1 cellular context compared by ENCODE assay signal in the genomic region with DNA sequence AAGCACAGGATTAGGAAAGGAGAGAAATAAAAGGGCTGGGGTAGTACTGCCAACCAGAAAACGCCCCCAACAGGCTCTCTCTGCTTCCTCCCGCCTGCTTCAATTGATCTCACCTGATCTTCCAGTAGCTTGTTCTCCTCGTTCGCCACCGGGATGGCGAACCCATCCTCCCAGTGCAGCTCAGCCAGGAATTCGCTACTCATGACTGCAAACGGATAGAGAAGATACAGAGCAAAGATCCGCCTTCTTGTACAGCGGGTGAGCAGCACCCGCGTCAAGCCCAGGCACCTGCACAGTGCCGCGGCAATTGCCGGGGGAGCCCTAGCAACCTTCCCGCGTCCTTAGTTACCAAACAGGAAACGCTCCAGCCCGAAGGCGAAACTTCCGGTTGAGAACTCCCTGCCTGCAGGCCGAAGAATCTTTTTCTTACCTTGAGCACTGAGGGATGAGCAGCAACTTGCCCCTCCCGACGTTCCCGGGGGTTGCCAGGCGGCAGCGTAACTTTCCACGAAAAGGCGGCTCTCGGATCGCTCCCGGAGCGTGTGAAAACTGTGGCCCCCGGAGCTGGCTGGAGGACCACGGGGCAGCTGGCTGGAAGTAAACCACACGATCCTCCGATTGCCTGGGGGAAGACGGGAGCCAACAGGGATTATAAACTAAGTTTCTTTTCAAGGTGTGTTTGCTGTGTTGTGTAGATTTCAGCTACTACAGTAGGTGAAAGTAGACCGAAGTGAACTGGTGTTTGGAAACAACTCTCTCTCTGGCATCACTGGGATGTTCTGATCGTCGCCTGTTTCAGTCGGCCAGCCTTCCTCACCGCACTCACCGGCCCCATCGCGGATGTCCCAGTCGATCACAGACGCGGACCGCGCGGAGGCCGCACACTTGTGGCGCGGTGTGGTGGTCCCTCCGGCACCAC.
TF ChIP-seq lines count a peak whose summit lies in the region.

A gene (minus strand): TSS at position 312 of the 919 bp plus-strand sequence. CDS start 109 bp downstream, at position 203.

TF ChIP-seq in WTC11, 78 proteins besides CTCF, POLR2A, EP300 and RAD21 (continued from another document):
- TF ChIP-seq, protein P1, sequence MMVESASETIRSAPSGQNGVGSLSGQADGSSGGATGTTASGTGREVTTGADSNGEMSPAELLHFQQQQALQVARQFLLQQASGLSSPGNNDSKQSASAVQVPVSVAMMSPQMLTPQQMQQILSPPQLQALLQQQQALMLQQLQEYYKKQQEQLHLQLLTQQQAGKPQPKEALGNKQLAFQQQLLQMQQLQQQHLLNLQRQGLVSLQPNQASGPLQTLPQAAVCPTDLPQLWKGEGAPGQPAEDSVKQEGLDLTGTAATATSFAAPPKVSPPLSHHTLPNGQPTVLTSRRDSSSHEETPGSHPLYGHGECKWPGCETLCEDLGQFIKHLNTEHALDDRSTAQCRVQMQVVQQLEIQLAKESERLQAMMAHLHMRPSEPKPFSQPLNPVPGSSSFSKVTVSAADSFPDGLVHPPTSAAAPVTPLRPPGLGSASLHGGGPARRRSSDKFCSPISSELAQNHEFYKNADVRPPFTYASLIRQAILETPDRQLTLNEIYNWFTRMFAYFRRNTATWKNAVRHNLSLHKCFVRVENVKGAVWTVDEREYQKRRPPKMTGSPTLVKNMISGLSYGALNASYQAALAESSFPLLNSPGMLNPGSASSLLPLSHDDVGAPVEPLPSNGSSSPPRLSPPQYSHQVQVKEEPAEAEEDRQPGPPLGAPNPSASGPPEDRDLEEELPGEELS (CRISPR knock-in tag; IDR thresholded peaks at IDR 0.05), result peak; percentile 43; the same call in 1 of the 2 replicates
- TF ChIP-seq, protein P2, sequence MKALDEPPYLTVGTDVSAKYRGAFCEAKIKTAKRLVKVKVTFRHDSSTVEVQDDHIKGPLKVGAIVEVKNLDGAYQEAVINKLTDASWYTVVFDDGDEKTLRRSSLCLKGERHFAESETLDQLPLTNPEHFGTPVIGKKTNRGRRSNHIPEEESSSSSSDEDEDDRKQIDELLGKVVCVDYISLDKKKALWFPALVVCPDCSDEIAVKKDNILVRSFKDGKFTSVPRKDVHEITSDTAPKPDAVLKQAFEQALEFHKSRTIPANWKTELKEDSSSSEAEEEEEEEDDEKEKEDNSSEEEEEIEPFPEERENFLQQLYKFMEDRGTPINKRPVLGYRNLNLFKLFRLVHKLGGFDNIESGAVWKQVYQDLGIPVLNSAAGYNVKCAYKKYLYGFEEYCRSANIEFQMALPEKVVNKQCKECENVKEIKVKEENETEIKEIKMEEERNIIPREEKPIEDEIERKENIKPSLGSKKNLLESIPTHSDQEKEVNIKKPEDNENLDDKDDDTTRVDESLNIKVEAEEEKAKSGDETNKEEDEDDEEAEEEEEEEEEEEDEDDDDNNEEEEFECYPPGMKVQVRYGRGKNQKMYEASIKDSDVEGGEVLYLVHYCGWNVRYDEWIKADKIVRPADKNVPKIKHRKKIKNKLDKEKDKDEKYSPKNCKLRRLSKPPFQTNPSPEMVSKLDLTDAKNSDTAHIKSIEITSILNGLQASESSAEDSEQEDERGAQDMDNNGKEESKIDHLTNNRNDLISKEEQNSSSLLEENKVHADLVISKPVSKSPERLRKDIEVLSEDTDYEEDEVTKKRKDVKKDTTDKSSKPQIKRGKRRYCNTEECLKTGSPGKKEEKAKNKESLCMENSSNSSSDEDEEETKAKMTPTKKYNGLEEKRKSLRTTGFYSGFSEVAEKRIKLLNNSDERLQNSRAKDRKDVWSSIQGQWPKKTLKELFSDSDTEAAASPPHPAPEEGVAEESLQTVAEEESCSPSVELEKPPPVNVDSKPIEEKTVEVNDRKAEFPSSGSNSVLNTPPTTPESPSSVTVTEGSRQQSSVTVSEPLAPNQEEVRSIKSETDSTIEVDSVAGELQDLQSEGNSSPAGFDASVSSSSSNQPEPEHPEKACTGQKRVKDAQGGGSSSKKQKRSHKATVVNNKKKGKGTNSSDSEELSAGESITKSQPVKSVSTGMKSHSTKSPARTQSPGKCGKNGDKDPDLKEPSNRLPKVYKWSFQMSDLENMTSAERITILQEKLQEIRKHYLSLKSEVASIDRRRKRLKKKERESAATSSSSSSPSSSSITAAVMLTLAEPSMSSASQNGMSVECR (CRISPR knock-in tag; IDR thresholded peaks at IDR 0.05; ENCODE audit: borderline replicate concordance), result peak; percentile 40; the same call in 1 of the 2 replicates
- TF ChIP-seq GRHL2 (CRISPR knock-in tag; IDR thresholded peaks at IDR 0.05; ENCODE audit: insufficient replicate concordance, severe bottlenecking) (no peak), NFYB (CRISPR knock-in tag; conservative IDR thresholded peaks at IDR 0.05; ENCODE audit: low read depth) (no peak), OVOL2 (CRISPR knock-in tag; IDR thresholded peaks at IDR 0.05; ENCODE audit: borderline replicate concordance) (no peak), KAT7 (CRISPR knock-in tag; IDR thresholded peaks at IDR 0.05; ENCODE audit: borderline replicate concordance) (peak; percentile 60; the same call in 1 of the 2 replicates), ZNF317 (CRISPR knock-in tag; IDR thresholded peaks at IDR 0.05; ENCODE audit: borderline replicate concordance, low read depth) (no peak)
- TF ChIP-seq, protein P3, sequence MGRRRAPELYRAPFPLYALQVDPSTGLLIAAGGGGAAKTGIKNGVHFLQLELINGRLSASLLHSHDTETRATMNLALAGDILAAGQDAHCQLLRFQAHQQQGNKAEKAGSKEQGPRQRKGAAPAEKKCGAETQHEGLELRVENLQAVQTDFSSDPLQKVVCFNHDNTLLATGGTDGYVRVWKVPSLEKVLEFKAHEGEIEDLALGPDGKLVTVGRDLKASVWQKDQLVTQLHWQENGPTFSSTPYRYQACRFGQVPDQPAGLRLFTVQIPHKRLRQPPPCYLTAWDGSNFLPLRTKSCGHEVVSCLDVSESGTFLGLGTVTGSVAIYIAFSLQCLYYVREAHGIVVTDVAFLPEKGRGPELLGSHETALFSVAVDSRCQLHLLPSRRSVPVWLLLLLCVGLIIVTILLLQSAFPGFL (CRISPR knock-in tag; IDR thresholded peaks at IDR 0.05; ENCODE audit: borderline replicate concordance), result no peak
- TF ChIP-seq, protein P4, sequence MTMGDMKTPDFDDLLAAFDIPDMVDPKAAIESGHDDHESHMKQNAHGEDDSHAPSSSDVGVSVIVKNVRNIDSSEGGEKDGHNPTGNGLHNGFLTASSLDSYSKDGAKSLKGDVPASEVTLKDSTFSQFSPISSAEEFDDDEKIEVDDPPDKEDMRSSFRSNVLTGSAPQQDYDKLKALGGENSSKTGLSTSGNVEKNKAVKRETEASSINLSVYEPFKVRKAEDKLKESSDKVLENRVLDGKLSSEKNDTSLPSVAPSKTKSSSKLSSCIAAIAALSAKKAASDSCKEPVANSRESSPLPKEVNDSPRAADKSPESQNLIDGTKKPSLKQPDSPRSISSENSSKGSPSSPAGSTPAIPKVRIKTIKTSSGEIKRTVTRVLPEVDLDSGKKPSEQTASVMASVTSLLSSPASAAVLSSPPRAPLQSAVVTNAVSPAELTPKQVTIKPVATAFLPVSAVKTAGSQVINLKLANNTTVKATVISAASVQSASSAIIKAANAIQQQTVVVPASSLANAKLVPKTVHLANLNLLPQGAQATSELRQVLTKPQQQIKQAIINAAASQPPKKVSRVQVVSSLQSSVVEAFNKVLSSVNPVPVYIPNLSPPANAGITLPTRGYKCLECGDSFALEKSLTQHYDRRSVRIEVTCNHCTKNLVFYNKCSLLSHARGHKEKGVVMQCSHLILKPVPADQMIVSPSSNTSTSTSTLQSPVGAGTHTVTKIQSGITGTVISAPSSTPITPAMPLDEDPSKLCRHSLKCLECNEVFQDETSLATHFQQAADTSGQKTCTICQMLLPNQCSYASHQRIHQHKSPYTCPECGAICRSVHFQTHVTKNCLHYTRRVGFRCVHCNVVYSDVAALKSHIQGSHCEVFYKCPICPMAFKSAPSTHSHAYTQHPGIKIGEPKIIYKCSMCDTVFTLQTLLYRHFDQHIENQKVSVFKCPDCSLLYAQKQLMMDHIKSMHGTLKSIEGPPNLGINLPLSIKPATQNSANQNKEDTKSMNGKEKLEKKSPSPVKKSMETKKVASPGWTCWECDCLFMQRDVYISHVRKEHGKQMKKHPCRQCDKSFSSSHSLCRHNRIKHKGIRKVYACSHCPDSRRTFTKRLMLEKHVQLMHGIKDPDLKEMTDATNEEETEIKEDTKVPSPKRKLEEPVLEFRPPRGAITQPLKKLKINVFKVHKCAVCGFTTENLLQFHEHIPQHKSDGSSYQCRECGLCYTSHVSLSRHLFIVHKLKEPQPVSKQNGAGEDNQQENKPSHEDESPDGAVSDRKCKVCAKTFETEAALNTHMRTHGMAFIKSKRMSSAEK (CRISPR knock-in tag; IDR thresholded peaks at IDR 0.05; ENCODE audit: borderline replicate concordance), result no peak
TF ChIP-seq in WTC11: peak in this region for 12.
